ENCODE assay signal across 14 cellular contexts in the genomic region with DNA sequence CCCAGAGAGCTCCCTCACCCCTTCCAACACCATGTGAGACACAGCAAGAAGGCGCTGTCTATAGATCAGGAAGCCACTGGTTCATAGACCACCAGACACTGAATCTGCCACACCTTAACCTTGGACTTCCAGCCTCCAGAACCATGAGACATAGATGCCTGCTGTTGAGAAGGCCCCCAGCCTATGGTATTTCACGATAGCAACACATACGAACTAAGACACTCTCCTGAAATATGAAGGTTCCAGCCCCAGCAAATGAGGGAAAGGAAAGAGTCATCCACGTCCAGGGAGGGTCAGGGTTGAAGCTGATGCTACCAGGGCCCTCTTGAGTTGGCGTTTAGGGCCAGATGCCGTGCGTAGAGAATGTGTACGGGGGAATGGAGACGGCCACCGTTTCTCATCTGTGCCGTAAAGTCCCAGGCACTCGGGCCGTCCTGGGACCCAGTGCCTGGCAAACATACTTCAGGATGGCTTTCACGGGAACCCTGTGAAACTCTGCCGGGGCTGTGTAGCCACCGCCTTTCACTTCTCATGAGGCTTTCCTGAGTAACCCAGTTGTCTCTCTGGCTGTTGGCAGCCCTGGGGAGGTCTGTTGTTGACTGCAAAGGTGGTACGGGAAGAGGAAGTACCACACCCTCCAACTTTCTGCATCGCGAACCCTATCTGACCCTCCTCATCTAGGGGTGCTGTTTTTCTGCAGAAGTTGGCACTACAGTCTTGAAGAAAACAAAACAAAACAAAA. TPM values are rescaled to one million over a fixed set of nuclear protein-coding genes. Genes with fewer than 3 reads are reported as not detected.
DNase-seq lines count a peak whose midpoint lies in the region; ATAC-seq and TF ChIP-seq lines count a peak whose summit lies in the region.
"Had no signal": no experiment of that assay in that cellular context is flagged by ENCODE, and none has a peak within 500 bp of the region (broad histone marks: within the 10 kb centered on the region; RNA-seq: fewer than 3 reads in every experiment).

No MANE protein-coding gene starts in this region.

- no peak overlapping the region for H2BK12ac ChIP-seq in neuronal stem cell (ENCODE audit: low read length)

- H4K20me1 ChIP-seq in OCI-LY7 (ENCODE audit: insufficient read depth, low read length): no peaks in the 10 kb centered on the region

- H4K91ac ChIP-seq in neuronal stem cell (ENCODE audit: low read depth, low read length, poor library complexity): no peak overlapping the region

- no peaks in the 10 kb centered on the region for H3K79me2 ChIP-seq in OCI-LY7 (ENCODE audit: insufficient read depth, low read depth, low read length)

- H3K79me1 ChIP-seq in neuronal stem cell (ENCODE audit: low read depth, low read length): peaks cover 3% of the 10 kb centered on the region

- no CpG with 5 or more reads among the region's 19 CpGs for WGBS in neuronal stem cell (ENCODE audit: extremely low coverage in 2 of 2, insufficient read length in 2 of 2, insufficient replicate concordance in 1 of 2), 2 donors

- peaks cover 11% of the 10 kb centered on the region for H3K9me3 ChIP-seq in CD8-positive, alpha-beta T cell (ENCODE audit: low read length)
- H3K9me3 ChIP-seq in OCI-LY7 (ENCODE audit: low read length) (peaks cover 7% of the 10 kb centered on the region), neuronal stem cell (replicated peaks in 1 of 2; ENCODE audit: control insufficient read depth in 2 of 2, insufficient read depth in 1 of 2, low read depth in 1 of 2, low read length in 2 of 2) (no peaks in the 10 kb centered on the region)
- peaks cover 0 to 10% (median 0%) of the 10 kb centered on the region in 3 experiments for H3K9me3 ChIP-seq in naive thymus-derived CD4-positive, alpha-beta T cell (ENCODE audit: control insufficient read depth in 2 of 3, low read length in 3 of 3)
- H3K9me3 ChIP-seq: SJCRH30 had no signal

- intact Hi-C loops in CD8-positive, alpha-beta T cell (cut with DNase I, micrococcal nuclease): loop anchor here (1.0 to 2.0 kb wide), 5 partner anchors 16 to 36 kb away; a partner anchor contains a TSS
- intact Hi-C loops in OCI-LY7 (cut with micrococcal nuclease; ENCODE audit: unreplicated experiment): no loop called here
- intact Hi-C loops in naive thymus-derived CD4-positive, alpha-beta T cell (cut with micrococcal nuclease): loop anchor here (1.0 to 2.0 kb wide), 7 partner anchors 11 to 101 kb away; a partner anchor contains a TSS

- H3K36me3 ChIP-seq in CD8-positive, alpha-beta T cell (ENCODE audit: insufficient read depth, low read length): no peaks in the 10 kb centered on the region
- H3K36me3 ChIP-seq in OCI-LY7 (ENCODE audit: insufficient read depth, low read length) (no peaks in the 10 kb centered on the region), neuronal stem cell (replicated peaks in 1 of 2; ENCODE audit: control insufficient read depth in 2 of 2, insufficient read depth in 2 of 2, low read length in 2 of 2) (no peaks in the 10 kb centered on the region)
- no peaks in the 10 kb centered on the region for H3K36me3 ChIP-seq in naive thymus-derived CD4-positive, alpha-beta T cell (ENCODE audit: control insufficient read depth in 2 of 3, insufficient read depth in 3 of 3, low read length in 3 of 3)
- H3K36me3 ChIP-seq: SJCRH30 had no signal

- POLR2A ChIA-PET in CD8-positive, alpha-beta T cell (lab: Charles Lee): no interaction called here
- POLR2A ChIA-PET in OCI-LY7 (lab: Charles Lee): no interaction called here
- POLR2A ChIA-PET in naive thymus-derived CD4-positive, alpha-beta T cell (lab: Charles Lee): no interaction called here

- BruUV-seq in OCI-LY7 (replicated peaks; lab: Mats Ljungman, UMichigan): no TSS peak

- peaks cover 57% of the 10 kb centered on the region for H3K4me1 Mint-ChIP-seq in CD8-positive, alpha-beta T cell (ENCODE audit: low read depth)
- peaks cover 29% of the 10 kb centered on the region for H3K4me1 Mint-ChIP-seq in activated T-cell treated with anti-CD3 and anti-CD28 coated beads, Interleukin-2, amount 50 U/mL, for 72 hours (ENCODE audit: low read depth)
- H3K4me1 Mint-ChIP-seq in naive thymus-derived CD4-positive, alpha-beta T cell: peaks cover 35 to 85% (median 56%) of the 10 kb centered on the region in 7 donors

- no peak overlapping the region for H3K23ac ChIP-seq in neuronal stem cell (ENCODE audit: low read depth, low read length, poor library complexity)

- peak overlapping the region; percentile 66 for H3K4me3 Mint-ChIP-seq in CD8-positive, alpha-beta T cell
- H3K4me3 Mint-ChIP-seq in activated T-cell treated with anti-CD3 and anti-CD28 coated beads, Interleukin-2, amount 50 U/mL, for 72 hours: peak overlapping the region; percentile 7 to 62
- H3K4me3 Mint-ChIP-seq in naive thymus-derived CD4-positive, alpha-beta T cell: peak overlapping the region; percentile 55 to 81 (median 72)

- H2AFZ ChIP-seq in OCI-LY7 (ENCODE audit: low read length): peak overlapping the region; percentile 4; the same call in 1 of the 2 replicates
- H2AFZ ChIP-seq in neuronal stem cell (ENCODE audit: low read length): no peak overlapping the region
- H2AFZ ChIP-seq: GM23248 had no signal

- peak; percentile 40 to 86 (median 69) for DNase-seq in CD8-positive, alpha-beta T cell
- peak; percentile 54 for DNase-seq in OCI-LY7 (ENCODE audit: low spot score)
- peak in 1 of 2 donors; percentile 23 for DNase-seq in activated T-cell treated with anti-CD3 and anti-CD28 coated beads, Interleukin-2, amount 50 U/mL, for 72 hours
- peak in 8 of 9 donors; percentile 28 to 92 (median 83) for DNase-seq in naive thymus-derived CD4-positive, alpha-beta T cell
- no peak for DNase-seq in NCI-H446 treated with DMSO at 0.1 percent for 48 hours (lab: John Stamatoyannopoulos, UW)
- DNase-seq in HK-2 (ENCODE audit: unreplicated experiment): no peak
- DNase-seq in neuronal stem cell (ENCODE audit: low spot score): no peak
- DNase-seq: C1 segment of cervical spinal cord, GM23248, NCI-H1694 treated with DMSO at 0.1 percent for 48 hours, nucleus accumbens, SJCRH30 had no signal

- no peak overlapping the region for H3K4ac ChIP-seq in neuronal stem cell (ENCODE audit: low read length)

- peak overlapping the region; percentile 96 for H3K27ac Mint-ChIP-seq in CD8-positive, alpha-beta T cell
- H3K27ac Mint-ChIP-seq in activated T-cell treated with anti-CD3 and anti-CD28 coated beads, Interleukin-2, amount 50 U/mL, for 72 hours: peak overlapping the region; percentile 94
- H3K27ac Mint-ChIP-seq in naive thymus-derived CD4-positive, alpha-beta T cell: peak overlapping the region; percentile 91 to 100 (median 98)

- no peak overlapping the region for H2AK5ac ChIP-seq in neuronal stem cell (ENCODE audit: low read depth, low read length)

- H3K4me1 ChIP-seq in CD8-positive, alpha-beta T cell (ENCODE audit: insufficient read depth, low read length): peaks cover 52% of the 10 kb centered on the region
- H3K4me1 ChIP-seq in OCI-LY7 (ENCODE audit: insufficient read depth, low read length, poor library complexity, severe bottlenecking) (peaks cover 16% of the 10 kb centered on the region), neuronal stem cell (ENCODE audit: control insufficient read depth in 2 of 2, insufficient read depth in 1 of 2, low read depth in 1 of 2, low read length in 2 of 2) (no peaks in the 10 kb centered on the region)
- H3K4me1 ChIP-seq in naive thymus-derived CD4-positive, alpha-beta T cell (ENCODE audit: control insufficient read depth in 2 of 2, insufficient read depth in 2 of 2, low read length in 2 of 2): peaks cover 47 to 55% of the 10 kb centered on the region in 2 donors
- H3K4me1 ChIP-seq: SJCRH30 had no signal

- CTCF ChIA-PET in CD8-positive, alpha-beta T cell (lab: Charles Lee): no interaction called here
- CTCF ChIA-PET in OCI-LY7 (lab: Charles Lee; ENCODE audit: unreplicated experiment): no interaction called here
- CTCF ChIA-PET in naive thymus-derived CD4-positive, alpha-beta T cell (lab: Charles Lee): no interaction called here

- peaks cover 9% of the 10 kb centered on the region for H3K36me3 Mint-ChIP-seq in CD8-positive, alpha-beta T cell
- peaks cover 4 to 12% of the 10 kb centered on the region in 2 donors for H3K36me3 Mint-ChIP-seq in activated T-cell treated with anti-CD3 and anti-CD28 coated beads, Interleukin-2, amount 50 U/mL, for 72 hours (ENCODE audit: insufficient read depth in 2 of 2)
- H3K36me3 Mint-ChIP-seq in naive thymus-derived CD4-positive, alpha-beta T cell: peaks cover 4 to 26% (median 20%) of the 10 kb centered on the region in 5 donors

- ATAC-seq in CD8-positive, alpha-beta T cell: peak; percentile 97
- peak; percentile 22 to 63 for ATAC-seq in activated T-cell treated with anti-CD3 and anti-CD28 coated beads, Interleukin-2, amount 50 U/mL, for 72 hours (replicated peaks in 1 of 2)
- peak; percentile 97 for ATAC-seq in naive thymus-derived CD4-positive, alpha-beta T cell
- no peak for ATAC-seq in GM18498 (IDR thresholded peaks at IDR 0.05; ENCODE audit: unreplicated experiment)

- H3K4me2 ChIP-seq in OCI-LY7 (ENCODE audit: low read length) (no peak overlapping the region), neuronal stem cell (ENCODE audit: insufficient read depth, low read length, poor library complexity, severe bottlenecking) (no peak overlapping the region)

- H3K27me3 ChIP-seq in CD8-positive, alpha-beta T cell (ENCODE audit: insufficient read depth, low read length): no peaks in the 10 kb centered on the region
- H3K27me3 ChIP-seq in naive thymus-derived CD4-positive, alpha-beta T cell (ENCODE audit: control insufficient read depth in 2 of 2, insufficient read depth in 2 of 2, low read length in 2 of 2): no peaks in the 10 kb centered on the region
- H3K27me3 ChIP-seq in neuronal stem cell (ENCODE audit: control insufficient read depth in 3 of 3, insufficient read depth in 3 of 3, low read depth in 1 of 3, low read length in 3 of 3): no peaks in the 10 kb centered on the region
- H3K27me3 ChIP-seq: SJCRH30 had no signal

- no peaks in the 10 kb centered on the region for H3K9me2 ChIP-seq in OCI-LY7 (ENCODE audit: insufficient read depth, low read length)

- no peak overlapping the region for H3K18ac ChIP-seq in neuronal stem cell (ENCODE audit: low read length)

- no peak overlapping the region for H2BK5ac ChIP-seq in neuronal stem cell (ENCODE audit: low read length)

- TF ChIP-seq CTCF in CD8-positive, alpha-beta T cell (IDR thresholded peaks at IDR 0.05): no peak
- no peak for TF ChIP-seq CTCF in OCI-LY7 (conservative IDR thresholded peaks at IDR 0.05; ENCODE audit: low read length)

- H3K27ac ChIP-seq in CD8-positive, alpha-beta T cell (ENCODE audit: low read depth, low read length): peak overlapping the region; percentile 61
- peak overlapping the region; percentile 8 for H3K27ac ChIP-seq in OCI-LY7 (ENCODE audit: low read depth, low read length, poor library complexity, severe bottlenecking)
- peak overlapping the region; percentile 72 for H3K27ac ChIP-seq in naive thymus-derived CD4-positive, alpha-beta T cell (ENCODE audit: low read depth, low read length)
- H3K27ac ChIP-seq in neuronal stem cell (replicated peaks; ENCODE audit: low read length): no peak overlapping the region
- H3K27ac ChIP-seq: GM23248, SJCRH30 had no signal

- no peak overlapping the region for H2BK120ac ChIP-seq in neuronal stem cell (ENCODE audit: low read depth, low read length)

- no peak overlapping the region for H3K4me3 ChIP-seq in CD8-positive, alpha-beta T cell (ENCODE audit: low read depth, low read length)
- H3K4me3 ChIP-seq in OCI-LY7 (ENCODE audit: low read depth, low read length, poor library complexity, severe bottlenecking) (no peak overlapping the region), neuronal stem cell (ENCODE audit: low read length in 2 of 2) (no peak overlapping the region)
- peak overlapping the region; percentile 22 for H3K4me3 ChIP-seq in naive thymus-derived CD4-positive, alpha-beta T cell (ENCODE audit: low read length)
- H3K4me3 ChIP-seq: GM23248, SJCRH30 had no signal

- no peak overlapping the region for H3K14ac ChIP-seq in neuronal stem cell (ENCODE audit: low read length)

- H3K9me3 Mint-ChIP-seq in CD8-positive, alpha-beta T cell: peaks cover 10% of the 10 kb centered on the region
- peaks cover 5 to 9% of the 10 kb centered on the region in 2 donors for H3K9me3 Mint-ChIP-seq in activated T-cell treated with anti-CD3 and anti-CD28 coated beads, Interleukin-2, amount 50 U/mL, for 72 hours
- H3K9me3 Mint-ChIP-seq in naive thymus-derived CD4-positive, alpha-beta T cell: peaks cover 0 to 39% (median 25%) of the 10 kb centered on the region in 11 donors

- H4K8ac ChIP-seq in neuronal stem cell (ENCODE audit: low read depth, low read length): no peak overlapping the region

- H3K9ac ChIP-seq in neuronal stem cell (ENCODE audit: low read depth, low read length, poor library complexity): no peak overlapping the region
- H3K9ac ChIP-seq: GM23248 had no signal

- H3K27me3 Mint-ChIP-seq in CD8-positive, alpha-beta T cell (ENCODE audit: low read depth): no peaks in the 10 kb centered on the region
- H3K27me3 Mint-ChIP-seq in activated T-cell treated with anti-CD3 and anti-CD28 coated beads, Interleukin-2, amount 50 U/mL, for 72 hours (ENCODE audit: low read depth): no peaks in the 10 kb centered on the region
- H3K27me3 Mint-ChIP-seq in naive thymus-derived CD4-positive, alpha-beta T cell: peaks cover 0 to 11% (median 0%) of the 10 kb centered on the region in 5 donors

- H2BK15ac ChIP-seq in neuronal stem cell (ENCODE audit: low read length): no peak overlapping the region

RNA-seq across cellular contexts. Expression of a gene that starts 17.7 kb away (rescaled TPM):
- total RNA-seq in CD8-positive, alpha-beta T cell: 100 to 1,000 TPM; 196 to 197 TPM
- total RNA-seq in OCI-LY7 (2014; rRNA removed; shearing (Covaris generic)): 88.3 and 110 TPM in 2 replicates
- 122 and 149 TPM in 2 replicates for total RNA-seq in OCI-LY7 (2022)
- total RNA-seq in activated T-cell treated with anti-CD3 and anti-CD28 coated beads, Interleukin-2, amount 50 U/mL, for 72 hours: 10 to 100 TPM; 40.1 to 45.7 TPM
- 100 to 1,000 TPM; 109 to 158 (median 122) TPM for total RNA-seq in naive thymus-derived CD4-positive, alpha-beta T cell
- polyA plus RNA-seq in naive thymus-derived CD4-positive, alpha-beta T cell: 100 to 1,000 TPM; 221 to 277 TPM
- polyA plus RNA-seq in neuronal stem cell (2013, experiment 1 of 2): 0.26 TPM
- polyA plus RNA-seq in neuronal stem cell (2013, experiment 2 of 2): 0.29 TPM
- total RNA-seq: endothelial cell of umbilical vein, GM23248 had no signal
- polyA plus RNA-seq: endothelial cell of umbilical vein, GM23248 had no signal

RNA-seq across cellular contexts. Expression of a gene that starts 36.8 kb away (rescaled TPM):
- 100 to 1,000 TPM; 193 to 209 TPM for total RNA-seq in CD8-positive, alpha-beta T cell
- 61.8 and 64.2 TPM in 2 replicates for total RNA-seq in OCI-LY7 (2014; rRNA removed; shearing (Covaris generic))
- total RNA-seq in OCI-LY7 (2022): 60.6 and 64.9 TPM in 2 replicates
- 10 to 100 TPM; 71.6 to 73.9 TPM for total RNA-seq in activated T-cell treated with anti-CD3 and anti-CD28 coated beads, Interleukin-2, amount 50 U/mL, for 72 hours
- total RNA-seq in naive thymus-derived CD4-positive, alpha-beta T cell: 100 to 1,000 TPM in 4 of 5 experiments, 10 to 100 TPM in 1; 75.7 to 165 (median 125) TPM
- 10 to 100 TPM; 19.2 to 66.9 TPM for polyA plus RNA-seq in naive thymus-derived CD4-positive, alpha-beta T cell
- 24.9 TPM for polyA plus RNA-seq in neuronal stem cell (2013, experiment 1 of 2)
- polyA plus RNA-seq in neuronal stem cell (2013, experiment 2 of 2): 23.8 TPM

Comparison
In these comparisons a context has a peak if more than half of its experiments do, and no peak if none do; other contexts are left out.
1. DNase-seq: peak in CD8-positive, alpha-beta T cell (7 of 7), OCI-LY7 (single experiment) and naive thymus-derived CD4-positive, alpha-beta T cell (8 of 9); none in NCI-H446 treated with DMSO at 0.1 percent for 48 hours (single experiment), HK-2 (single experiment) and neuronal stem cell (single experiment).
2. Peak in every context shown above with its lines, with median percentiles within 50 percentile points of each other: H3K27ac Mint-ChIP-seq and H3K4me3 Mint-ChIP-seq.